In the genomic region with DNA sequence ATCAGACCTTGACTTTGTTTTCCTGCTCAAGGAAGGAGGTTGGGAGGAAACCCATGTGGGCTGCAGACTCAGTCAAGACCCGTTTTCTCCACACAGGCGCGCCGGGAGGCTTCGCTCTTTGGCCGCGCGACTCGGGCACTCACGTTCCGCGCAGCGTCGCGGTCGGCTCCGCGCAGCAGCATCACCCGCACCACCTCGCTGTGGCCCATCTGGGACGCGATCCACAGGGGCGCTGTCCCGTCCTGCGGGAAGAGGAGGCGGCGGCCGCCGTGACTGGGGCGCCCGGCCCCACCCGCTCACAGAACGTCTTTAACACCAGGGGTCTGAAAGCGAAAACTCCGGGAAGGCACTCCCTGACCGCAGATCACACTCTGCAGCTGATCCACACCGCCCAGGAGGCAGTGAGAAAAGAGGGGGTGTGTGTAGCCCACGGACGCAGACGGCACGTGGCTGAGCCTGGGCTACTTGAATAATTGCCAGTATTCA, we compare ENCODE assay signal across 8 cellular contexts. TPM values are rescaled to one million over a fixed set of nuclear protein-coding genes. Genes with fewer than 3 reads are reported as not detected.
DNase-seq lines count a peak whose midpoint lies in the region; FAIRE-seq and TF ChIP-seq lines count a peak whose summit lies in the region.

No MANE protein-coding gene starts in this region.

- intact Hi-C loops in Calu3 (cut with micrococcal nuclease; ENCODE audit: unreplicated experiment) = no loop called here

- CTCF ChIA-PET in Calu3 (lab: Charles Lee) = interaction anchor here (0.6 to 2.1 kb wide), 4 partner anchors 8 to 83 kb away, joined by 3 to 16 read pairs (median 6); no protein-coding TSS in a partner anchor

- no peak for FAIRE-seq in H54 (lab: Jason Lieb, UNC)

- H3K9me3 Mint-ChIP-seq in Calu3 (ENCODE audit: low read depth, unreplicated experiment) = no peaks in the 10 kb centered on the region
- H3K9me3 Mint-ChIP-seq in activated naive CD4-positive, alpha-beta T cell treated with anti-CD3 and anti-CD28 coated beads, Interleukin-2, amount 50 U/mL, for 24 hours = no peaks in the 10 kb centered on the region

- TF ChIP-seq CTCF in Calu3 (IDR thresholded peaks at IDR 0.05; ENCODE audit: unreplicated experiment) = no peak

- peaks cover 20% of the 10 kb centered on the region for H3K36me3 Mint-ChIP-seq in Calu3 (ENCODE audit: insufficient read depth, unreplicated experiment)
- H3K36me3 Mint-ChIP-seq in activated naive CD4-positive, alpha-beta T cell treated with anti-CD3 and anti-CD28 coated beads, Interleukin-2, amount 50 U/mL, for 24 hours = no peaks in the 10 kb centered on the region

- H3K4me3 Mint-ChIP-seq in Calu3 (ENCODE audit: low read depth, unreplicated experiment) = peak overlapping the region; percentile 61
- peak overlapping the region; percentile 59 for H3K4me3 Mint-ChIP-seq in activated naive CD4-positive, alpha-beta T cell treated with anti-CD3 and anti-CD28 coated beads, Interleukin-2, amount 50 U/mL, for 24 hours

- BruUV-seq in Calu3 (replicated peaks; lab: Mats Ljungman, UMichigan) = TSS peak; percentile 44

- H3K4me1 ChIP-seq in skeletal muscle satellite cell (ENCODE audit: control insufficient read depth, insufficient read depth, low read length) (peaks cover 11% of the 10 kb centered on the region), SJCRH30 (no peaks in the 10 kb centered on the region)

- peak overlapping the region; percentile 58 for H3K9ac ChIP-seq in skeletal muscle satellite cell (ENCODE audit: low read depth, low read length)

- TF ChIP-seq POLR2A in H54 (IDR thresholded peaks at IDR 0.05; ENCODE audit: low read depth, low read length) = no peak

- peaks cover 23% of the 10 kb centered on the region for H3K27me3 ChIP-seq in skeletal muscle satellite cell (ENCODE audit: control insufficient read depth, insufficient read depth, low read length)
- H3K27me3 ChIP-seq in SJCRH30 = no peaks in the 10 kb centered on the region

- H3K27ac Mint-ChIP-seq in Calu3 (ENCODE audit: unreplicated experiment) = peak overlapping the region; percentile 2
- no peak overlapping the region for H3K27ac Mint-ChIP-seq in activated naive CD4-positive, alpha-beta T cell treated with anti-CD3 and anti-CD28 coated beads, Interleukin-2, amount 50 U/mL, for 24 hours

- H3K9me3 ChIP-seq in skeletal muscle satellite cell (replicated peaks; ENCODE audit: low read length) (no peaks in the 10 kb centered on the region), SJCRH30 (replicated peaks) (no peaks in the 10 kb centered on the region)

- H3K4me1 Mint-ChIP-seq in Calu3 (ENCODE audit: low read depth, unreplicated experiment) = peaks cover 49% of the 10 kb centered on the region
- H3K4me1 Mint-ChIP-seq in activated naive CD4-positive, alpha-beta T cell treated with anti-CD3 and anti-CD28 coated beads, Interleukin-2, amount 50 U/mL, for 24 hours = no peaks in the 10 kb centered on the region

- H3K4me2 ChIP-seq in skeletal muscle satellite cell (ENCODE audit: low read length) = peak overlapping the region; percentile 77

- H3K4me3 ChIP-seq in iPS-11a (ENCODE audit: low read depth, low read length) (peak overlapping the region; percentile 51), skeletal muscle satellite cell (ENCODE audit: low read length) (peak overlapping the region; percentile 69), SJCRH30 (no peak overlapping the region)

- DNase-seq in Calu3 (no peak), H54 (ENCODE audit: insufficient read length, low spot score) (peak; percentile 15), SJCRH30 (no peak), NCI-H526 treated with DMSO at 0.1 percent for 48 hours (lab: John Stamatoyannopoulos, UW) (no peak), GOT3 (lab: John Stamatoyannopoulos, UW) (no peak)

- H3K27me3 Mint-ChIP-seq in Calu3 (ENCODE audit: unreplicated experiment) = no peaks in the 10 kb centered on the region
- H3K27me3 Mint-ChIP-seq in activated naive CD4-positive, alpha-beta T cell treated with anti-CD3 and anti-CD28 coated beads, Interleukin-2, amount 50 U/mL, for 24 hours = peaks cover 28% of the 10 kb centered on the region

- H3K36me3 ChIP-seq in skeletal muscle satellite cell (ENCODE audit: insufficient read depth, low read length) (no peaks in the 10 kb centered on the region), SJCRH30 (no peaks in the 10 kb centered on the region)

- no peak overlapping the region for H3K27ac ChIP-seq in SJCRH30

RNA-seq across cellular contexts. Expression of a gene that starts 33.1 kb away (rescaled TPM):
- 82.6 and 84.7 TPM in 2 replicates for total RNA-seq in Calu3 (2022)
- total RNA-seq in skeletal muscle satellite cell (2012; rRNA removed) = 38.0 and 72.2 TPM in 2 replicates
- 21.3 and 22.4 TPM in 2 replicates for total RNA-seq in SJCRH30 (2014; rRNA removed; shearing (Covaris generic))

RNA-seq across cellular contexts. Expression of a gene that starts 43.3 kb away (rescaled TPM):
- 6.9 and 7.8 TPM in 2 replicates for total RNA-seq in Calu3 (2022)
- 3.0 and 3.3 TPM in 2 replicates for total RNA-seq in skeletal muscle satellite cell (2012; rRNA removed)
- 3.9 TPM in 2 replicates for total RNA-seq in SJCRH30 (2014; rRNA removed; shearing (Covaris generic))
